ENCODE assay signal across 17 cellular contexts in the genomic region with DNA sequence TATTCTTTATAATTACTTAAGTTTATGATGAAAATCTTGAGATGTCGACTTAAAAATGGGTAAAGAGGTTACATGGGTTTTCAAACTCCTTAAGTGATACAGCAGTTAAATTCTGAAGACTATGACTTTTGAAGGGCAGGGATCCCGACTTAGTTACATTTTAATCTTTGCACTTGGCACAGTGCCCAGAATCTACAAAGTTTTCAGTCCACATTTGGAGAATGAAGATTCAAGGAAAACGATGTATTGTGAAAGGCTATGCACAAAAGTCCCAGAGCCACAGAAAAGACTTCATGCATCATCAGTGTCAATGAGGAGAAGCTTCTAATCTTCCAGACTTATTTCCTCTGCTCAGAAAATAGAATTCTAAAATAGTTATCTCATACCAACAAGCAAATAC. TPM values are rescaled to one million over a fixed set of nuclear protein-coding genes. Genes with fewer than 3 reads are reported as not detected.
DNase-seq lines count a peak whose midpoint lies in the region; ATAC-seq lines count a peak whose summit lies in the region.
"Had no signal": no experiment of that assay in that cellular context is flagged by ENCODE, and none has a peak within 500 bp of the region (broad histone marks: within the 10 kb centered on the region; RNA-seq: fewer than 3 reads in every experiment).

No MANE protein-coding gene starts in this region.

- H3K4me3 ChIP-seq in mesendoderm (ENCODE audit: low read length), result no peak overlapping the region
- no peak overlapping the region for H3K4me3 ChIP-seq in MG63
- H3K4me3 ChIP-seq: A549, GM23248 had no signal

- H3K4me1 ChIP-seq in mesendoderm (ENCODE audit: control insufficient read depth, low read depth, low read length), result no peaks in the 10 kb centered on the region

- in situ Hi-C loops in ACHN (cut with HindIII; ENCODE audit: low pct_ligation_motif_present, low pct_unique_long_range_greater_than_20kb, low sequenced_read_pairs), result no loop called here

- no peak for ATAC-seq in HG03439 (IDR thresholded peaks at IDR 0.05; ENCODE audit: unreplicated experiment)
- ATAC-seq in natural killer cell treated with Interleukin-12 subunit alpha and Interleukin-12 subunit beta and Interleukin-15 and Interleukin-18, amount 100 ng/mL, for 72 hours, result no peak
- ATAC-seq: A549, PC-3 had no signal

- no peaks in the 10 kb centered on the region for H3K4me1 Mint-ChIP-seq in natural killer cell treated with Interleukin-12 subunit alpha and Interleukin-12 subunit beta and Interleukin-15 and Interleukin-18, amount 100 ng/mL, for 72 hours (ENCODE audit: low read depth in 2 of 2)

- H4K8ac ChIP-seq in mesendoderm (ENCODE audit: low read depth, low read length), result peak overlapping the region; percentile 28

- H3K56ac ChIP-seq in mesendoderm (ENCODE audit: low read length), result no peak overlapping the region

- H2BK5ac ChIP-seq in mesendoderm (ENCODE audit: low read length), result no peak overlapping the region

- no peak overlapping the region for H3K4ac ChIP-seq in mesendoderm (ENCODE audit: low read depth, low read length)

- peaks cover 21 to 27% of the 10 kb centered on the region in 2 donors for H3K27me3 Mint-ChIP-seq in natural killer cell treated with Interleukin-12 subunit alpha and Interleukin-12 subunit beta and Interleukin-15 and Interleukin-18, amount 100 ng/mL, for 72 hours

- H3K9me3 Mint-ChIP-seq in natural killer cell treated with Interleukin-12 subunit alpha and Interleukin-12 subunit beta and Interleukin-15 and Interleukin-18, amount 100 ng/mL, for 72 hours, result no peaks in the 10 kb centered on the region

- no CpG with 5 or more reads among the region's 3 CpGs for WGBS in mesendoderm (ENCODE audit: extremely low coverage, insufficient coverage, low lambda C conversion rate)

- no peak overlapping the region for H3K4me3 Mint-ChIP-seq in natural killer cell treated with Interleukin-12 subunit alpha and Interleukin-12 subunit beta and Interleukin-15 and Interleukin-18, amount 100 ng/mL, for 72 hours

- no peaks in the 10 kb centered on the region for H3K9me3 ChIP-seq in MG63
- H3K9me3 ChIP-seq: A549 had no signal

- peak; percentile 10 for DNase-seq in ACHN
- peak; percentile 1 for DNase-seq in RPMI7951 (ENCODE audit: low read depth)
- peak; percentile 10 for DNase-seq in fibroblast of peridontal ligament (ENCODE audit: extremely low read depth)
- DNase-seq in mesendoderm, result no peak
- no peak for DNase-seq in natural killer cell treated with Interleukin-12 subunit alpha and Interleukin-12 subunit beta and Interleukin-15 and Interleukin-18, amount 100 ng/mL, for 72 hours (ENCODE audit: low spot score)
- no peak for DNase-seq in MG63
- DNase-seq in NCI-H1417 treated with DMSO at 0.1 percent for 48 hours (lab: John Stamatoyannopoulos, UW), result no peak
- DNase-seq: AML-193, DMS79, GM23248, Karpas-422, NCI-H2029, NCI-H69, PC-3 had no signal

- no peaks in the 10 kb centered on the region for H3K36me3 Mint-ChIP-seq in natural killer cell treated with Interleukin-12 subunit alpha and Interleukin-12 subunit beta and Interleukin-15 and Interleukin-18, amount 100 ng/mL, for 72 hours

- H3K27ac Mint-ChIP-seq in natural killer cell treated with Interleukin-12 subunit alpha and Interleukin-12 subunit beta and Interleukin-15 and Interleukin-18, amount 100 ng/mL, for 72 hours, result no peak overlapping the region

- no peak overlapping the region for H3K27ac ChIP-seq in mesendoderm (ENCODE audit: low read depth, low read length)
- H3K27ac ChIP-seq: A549, GM23248 had no signal

- H3K4me2 ChIP-seq in mesendoderm (ENCODE audit: low read length), result no peak overlapping the region
- H3K4me2 ChIP-seq: A549 had no signal

- H3K27me3 ChIP-seq in mesendoderm (ENCODE audit: insufficient read depth, low read length, poor library complexity) (no peaks in the 10 kb centered on the region), MG63 (no peaks in the 10 kb centered on the region)

- no peak overlapping the region for H2AK5ac ChIP-seq in mesendoderm (ENCODE audit: low read length)

- no peak overlapping the region for H4K5ac ChIP-seq in mesendoderm (ENCODE audit: low read length)

- H3K79me2 ChIP-seq in mesendoderm (ENCODE audit: control insufficient read depth, insufficient read depth, low read length), result no peaks in the 10 kb centered on the region

- H3K79me1 ChIP-seq in mesendoderm (ENCODE audit: low read length), result no peaks in the 10 kb centered on the region

- no peak overlapping the region for H2BK15ac ChIP-seq in mesendoderm (replicated peaks; ENCODE audit: low read depth)

- no peak overlapping the region for H3K18ac ChIP-seq in mesendoderm (ENCODE audit: low read length)

- H3K36me3 ChIP-seq in mesendoderm (ENCODE audit: control insufficient read depth, insufficient read depth, low read length) (no peaks in the 10 kb centered on the region), MG63 (no peaks in the 10 kb centered on the region)

- H3K9ac ChIP-seq in mesendoderm (ENCODE audit: low read length), result no peak overlapping the region
- H3K9ac ChIP-seq: GM23248 had no signal

- no peak overlapping the region for H2BK120ac ChIP-seq in mesendoderm (ENCODE audit: low read depth, low read length)

- H3K23ac ChIP-seq in mesendoderm (ENCODE audit: low read length), result no peak overlapping the region

RNA-seq across cellular contexts. Expression of a gene that starts 36.3 kb away (rescaled TPM):
- total RNA-seq in RPMI7951 (2014; rRNA removed; shearing (Covaris generic)), result 0.20 and 0.60 TPM in 2 replicates
- polyA plus RNA-seq in mesendoderm (2013, experiment 1 of 2), result 13.1 TPM
- 14.5 TPM for polyA plus RNA-seq in mesendoderm (2013, experiment 2 of 2)
- under 1 TPM in 1 of 2 donors, not detected in 1; 0.38 TPM for total RNA-seq in natural killer cell treated with Interleukin-12 subunit alpha and Interleukin-12 subunit beta and Interleukin-15 and Interleukin-18, amount 100 ng/mL, for 72 hours
- total RNA-seq in MG63 (2014; rRNA removed; shearing (Covaris generic); ENCODE audit: low replicate concordance), result 0.10 and 0.20 TPM in 2 replicates
- total RNA-seq: G401, GM23248 had no signal

Comparison
In these comparisons a context has a peak if more than half of its experiments do, and no peak if none do; other contexts are left out.
1. DNase-seq: peak in ACHN (single experiment), RPMI7951 (single experiment) and fibroblast of peridontal ligament (single experiment); none in mesendoderm (single experiment), natural killer cell treated with Interleukin-12 subunit alpha and Interleukin-12 subunit beta and Interleukin-15 and Interleukin-18, amount 100 ng/mL, for 72 hours (single experiment), MG63 (single experiment) and NCI-H1417 treated with DMSO at 0.1 percent for 48 hours (single experiment).